Comparison of ENCODE assay signal across 19 cellular contexts in the genomic region with DNA sequence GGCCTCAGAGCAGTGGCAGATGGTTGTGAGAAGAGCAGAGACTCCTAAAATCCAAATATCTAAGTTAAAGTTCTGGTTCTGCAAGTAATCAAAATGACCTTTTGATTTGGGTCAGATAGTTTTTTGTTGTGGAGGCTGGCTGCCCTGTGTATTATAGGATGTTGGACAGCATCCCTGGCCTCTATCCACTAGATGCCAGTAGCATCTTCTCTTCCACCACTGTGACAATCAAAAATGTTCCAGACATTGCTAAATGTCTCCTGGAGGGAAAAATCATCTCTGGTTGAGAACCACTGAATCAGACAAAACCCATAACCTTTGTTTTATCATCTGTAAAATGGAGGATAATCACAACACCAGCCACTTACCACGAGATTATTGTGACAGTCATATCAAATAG. TPM values are rescaled to one million over a fixed set of nuclear protein-coding genes. Genes with fewer than 3 reads are reported as not detected.
DNase-seq lines count a peak whose midpoint lies in the region; ATAC-seq and TF ChIP-seq lines count a peak whose summit lies in the region.
"Had no signal": no experiment of that assay in that cellular context is flagged by ENCODE, and none has a peak within 500 bp of the region (broad histone marks: within the 10 kb centered on the region; RNA-seq: fewer than 3 reads in every experiment).

No MANE protein-coding gene starts in this region.

- 0 out of 2 replicates have a peak, but pooled peaks cover 4% of the 10 kb centered on the region for H3K4me1 ChIP-seq in Panc1 (ENCODE audit: control insufficient read depth, insufficient read depth, low read length)

- CTCF ChIA-PET in Panc1 (lab: Charles Lee): no interaction called here

- no TSS peak for BruUV-seq in Panc1 (replicated peaks; lab: Mats Ljungman, UMichigan)

- no peaks in the 10 kb centered on the region; the same call in 1 of the 2 replicates for H3K27me3 ChIP-seq in Panc1 (ENCODE audit: control insufficient read depth, insufficient read depth, low read length)
- H3K27me3 ChIP-seq: MG63 had no signal

- intact Hi-C loops in Panc1 (cut with micrococcal nuclease; ENCODE audit: unreplicated experiment): no loop called here
- intact Hi-C loops in left ventricle myocardium superior (cut with micrococcal nuclease): no loop called here

- in situ Hi-C loops in GM13977 (cut with MboI; ENCODE audit: low pct_unique_long_range_greater_than_20kb, low sequenced_read_pairs, unreplicated experiment) (no loop called here), Panc1 (cut with HindIII; ENCODE audit: low pct_unique_long_range_greater_than_20kb, low sequenced_read_pairs) (no loop called here)

- DNase-seq in GM13977 (ENCODE audit: low spot score) (no peak), Panc1 (ENCODE audit: low read depth, low spot score) (no peak), left ventricle myocardium superior (no peak), pons (ENCODE audit: low spot score) (peak; percentile 71), GM20000 (ENCODE audit: low spot score) (no peak), C1 segment of cervical spinal cord (lab: John Stamatoyannopoulos, UW) (no peak), DMS 273 treated with DMSO at 0.1 percent for 48 hours (lab: John Stamatoyannopoulos, UW) (no peak)
- DNase-seq: activated CD4-positive, alpha-beta T cell treated with anti-CD3 and anti-CD28 coated beads for 36 hours; activated effector memory CD4-positive, alpha-beta T cell treated with Interleukin-2 at 50 U/mL for 16 hours; amniotic stem cell; cerebellar nuclear complex; DND-41; naive thymus-derived CD4-positive, alpha-beta T cell; NCI-H1930; NCI-H510A treated with DMSO at 0.1 percent for 48 hours; stimulated activated naive B cell treated with anti-CD40 and anti-IgM and Interleukin-4, amounts not matched to agents 10 μg/mL and 1 μg/mL and 100 μg/mL, for 72 hours had no signal

- POLR2A ChIA-PET in Panc1 (lab: Charles Lee): no interaction called here

- no peaks in the 10 kb centered on the region for H3K9me3 ChIP-seq in Panc1 (ENCODE audit: control insufficient read depth, insufficient read depth, low read depth, low read length)

- TF ChIP-seq CTCF in GM13977 (IDR thresholded peaks at IDR 0.05; ENCODE audit: extremely low read depth, insufficient read depth, missing control alignments) (peak; percentile 32), Panc1 (IDR thresholded peaks at IDR 0.05) (peak; percentile 26; the same call in 1 of the 2 replicates), GM20000 (IDR thresholded peaks at IDR 0.05; ENCODE audit: extremely low read depth, missing control alignments) (no peak)

- no peaks in the 10 kb centered on the region for H3K36me3 ChIP-seq in Panc1 (ENCODE audit: control insufficient read depth, insufficient read depth, low read length)
- H3K36me3 ChIP-seq: MG63 had no signal

- no peak overlapping the region for H3K4me3 ChIP-seq in Panc1 (ENCODE audit: low read depth in 2 of 2, low read length in 2 of 2)
- H3K4me3 ChIP-seq: MG63 had no signal

- no peak overlapping the region for H3K27ac ChIP-seq in Panc1 (ENCODE audit: low read length)

- no peak for ATAC-seq in Panc1
- peak; percentile 44 for ATAC-seq in left ventricle myocardium superior
- no peak for ATAC-seq in GM18909 (IDR thresholded peaks at IDR 0.05; ENCODE audit: poor library complexity, unreplicated experiment)
- ATAC-seq: activated CD4-positive, alpha-beta T cell treated with anti-CD3 and anti-CD28 coated beads for 36 hours; naive thymus-derived CD4-positive, alpha-beta T cell; stimulated activated naive B cell treated with anti-CD40 and anti-IgM and Interleukin-4, amounts not matched to agents 10 μg/mL and 1 μg/mL and 100 μg/mL, for 72 hours had no signal

RNA-seq across cellular contexts. Expression of gene DPT, which starts 5.9 kb away (rescaled TPM):
- total RNA-seq in Panc1 (2021; ENCODE audit: unreplicated experiment) (not detected), left ventricle myocardium superior (35.3 TPM)
- polyA plus RNA-seq in Panc1 (2012; ENCODE audit: insufficient read length): not detected
- total RNA-seq: activated CD4-positive, alpha-beta T cell treated with anti-CD3 and anti-CD28 coated beads for 36 hours; naive thymus-derived CD4-positive, alpha-beta T cell; progenitor cell of endocrine pancreas had no signal
- polyA plus RNA-seq: naive thymus-derived CD4-positive, alpha-beta T cell had no signal

Comparison
In these comparisons a context has a peak if more than half of its experiments do, and no peak if none do; other contexts are left out.
1. RNA of gene DPT, which starts 5.9 kb away (total RNA-seq): 35.3 TPM in left ventricle myocardium superior (single experiment); not detected in Panc1 (single experiment); every median in the first group is over 10 times any median in the second.